In the genomic region with DNA sequence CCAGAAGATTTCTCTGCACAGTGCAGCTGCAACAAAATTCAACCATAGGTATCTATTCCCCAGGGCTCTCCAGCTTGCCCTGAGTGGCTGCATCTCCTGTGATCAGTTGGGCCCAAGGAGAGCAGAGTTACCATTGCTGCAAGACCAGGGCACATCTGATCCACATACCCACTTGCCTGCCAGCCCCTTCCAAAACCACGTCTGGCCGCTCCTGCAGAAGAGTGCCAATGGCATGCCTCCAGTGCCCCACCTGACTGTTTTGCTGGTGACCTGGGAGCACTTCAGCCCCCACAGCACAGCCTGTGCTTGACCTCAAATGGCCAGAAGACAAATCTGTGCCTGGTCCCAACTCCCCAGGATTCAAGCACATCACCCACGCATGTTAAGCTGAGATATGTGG, we compare ENCODE assay signal across 30 cellular contexts.
"Had no signal": no experiment of that assay in that cellular context is flagged by ENCODE, and none has a peak within 500 bp of the region (broad histone marks: within the 10 kb centered on the region; RNA-seq: fewer than 3 reads in every experiment).

No MANE protein-coding gene starts in this region.

- H3K9me3 ChIP-seq: ascending aorta, body of pancreas had no signal

- H3K36me3 ChIP-seq: adrenal gland, ascending aorta, brain microvascular endothelial cell, breast epithelium, cardiac muscle cell had no signal

- H3K27me3 ChIP-seq: adrenal gland, ascending aorta, body of pancreas, brain microvascular endothelial cell, breast epithelium, cardiac muscle cell had no signal

- H3K4me1 ChIP-seq: adrenal gland, ascending aorta, body of pancreas, breast epithelium had no signal

- ATAC-seq: activated naive CD4-positive, alpha-beta T cell treated with anti-CD3 and anti-CD28 coated beads, Interleukin-2, amount 50 U/mL, for 72 hours; activated naive CD8-positive, alpha-beta T cell treated with anti-CD3 and anti-CD28 coated beads, Interleukin-2, amount 50 U/mL, for 24 hours; activated T-cell treated with anti-CD3 and anti-CD28 coated beads, Interleukin-2, amount 50 U/mL, for 4 hours; activated T-cell treated with anti-CD3 and anti-CD28 coated beads, Interleukin-2, amount 50 U/mL, for 72 hours; activated T-helper 17 cell treated with anti-CD3 and anti-CD28 coated beads, Interleukin-2, amount 50 U/mL, for 72 hours; body of pancreas had no signal

- H3K27ac ChIP-seq: adrenal gland, ascending aorta, body of pancreas, brain microvascular endothelial cell, breast epithelium, cardiac muscle cell had no signal

- DNase-seq: activated effector memory CD4-positive, alpha-beta T cell treated with anti-CD3 and anti-CD28 coated beads, Interleukin-2, amount 50 U/mL, for 16 hours; activated effector memory CD4-positive, alpha-beta T cell treated with Interleukin-2 at 50 U/mL for 16 hours; activated gamma-delta T cell; activated gamma-delta T cell treated with Interleukin-2 at 50 U/mL for 16 hours; activated naive CD4-positive, alpha-beta T cell; activated naive CD4-positive, alpha-beta T cell treated with anti-CD3 and anti-CD28 coated beads for 36 hours; activated naive CD4-positive, alpha-beta T cell treated with anti-CD3 and anti-CD28 coated beads, Interleukin-2, amount 10 ng/mL, durations not matched to agents 7 days and 5 days; activated naive CD4-positive, alpha-beta T cell treated with anti-CD3 and anti-CD28 coated beads, Interleukin-2, amount 50 U/mL, for 16 hours; activated naive CD4-positive, alpha-beta T cell treated with Interleukin-2 at 50 U/mL for 16 hours; activated naive CD8-positive, alpha-beta T cell treated with anti-CD3 and anti-CD28 coated beads for 36 hours; activated naive CD8-positive, alpha-beta T cell treated with anti-CD3 and anti-CD28 coated beads, Interleukin-2, amount 10 ng/mL, durations not matched to agents 7 days and 5 days; activated naive CD8-positive, alpha-beta T cell treated with anti-CD3 and anti-CD28 coated beads, Interleukin-2, amount 50 U/mL, for 24 hours; activated T-cell treated with anti-CD3 and anti-CD28 coated beads, Interleukin-2, amount 50 U/mL, for 4 hours; activated T-cell treated with anti-CD3 and anti-CD28 coated beads, Interleukin-2, amount 50 U/mL, for 48 hours; activated T-cell treated with anti-CD3 and anti-CD28 coated beads, Interleukin-2, amount 50 U/mL, for 72 hours; adrenal gland; amniotic stem cell; amygdala; anterior cingulate cortex; aorta; body of pancreas; brain microvascular endothelial cell; caudate nucleus; central memory CD4-positive, alpha-beta T cell; cerebellar nuclear complex had no signal

- H3K4me3 ChIP-seq: adrenal gland, ascending aorta, body of pancreas, breast epithelium, cardiac muscle cell had no signal
